In genomic region chr10:75019360-75019759, GRCh38 we compare ENCODE assay signal across 9 cellular contexts.
A peak's percentile ranks its signal among the peaks of the same experiment; 100 is the strongest.
DNase-seq lines count a peak whose midpoint lies in the region; ATAC-seq and TF ChIP-seq lines count a peak whose summit lies in the region.
"Had no signal": no experiment of that assay in that cellular context is flagged by ENCODE, and none has a peak within 500 bp of the region (broad histone marks: within the 10 kb centered on the region; RNA-seq: fewer than 3 reads in every experiment).

No MANE protein-coding gene starts in this region.

- DNase-seq in DMS153 (lab: John Stamatoyannopoulos, UW) (peak; percentile 11), IMR-90 (peak; percentile 41), SK-N-SH (no peak), glomerular visceral epithelial cell (ENCODE audit: extremely low spot score) (peak; percentile 25), ureter (ENCODE audit: low spot score) (no peak), stomach (no peak), omental fat pad (ENCODE audit: low spot score) (no peak)
- no peak for DNase-seq in activated CD8-positive, alpha-beta memory T cell treated with anti-CD3 and anti-CD28 coated beads, Interleukin-2, amount 50 U/mL, for 4 hours

- H3K14ac ChIP-seq in IMR-90 (replicated peaks; ENCODE audit: low read depth, low read length) = no peak overlapping the region

- no peaks in the 10 kb centered on the region for H3F3A ChIP-seq in SK-N-SH (replicated peaks; ENCODE audit: insufficient read depth)

- CTCF ChIA-PET in IMR-90 (lab: Yijun Ruan, JAX) (interaction anchor here (0.6 to 1.3 kb wide), 3 partner anchors 10 to 395 kb away, joined by 3 read pairs; no protein-coding TSS in a partner anchor), SK-N-SH (lab: Yijun Ruan, JAX) (interaction anchor here (0.8 to 4.2 kb wide), 12 partner anchors 13 to 776 kb away, joined by 3 to 32 read pairs (median 4); partner anchors contain the start of gene KAT6B)

- H3K4me3 ChIP-seq in IMR-90 (ENCODE audit: insufficient read depth, low read depth, low read length) (no peak overlapping the region), SK-N-SH (ENCODE audit: low read depth in 2 of 2, low read length in 1 of 2) (no peak overlapping the region), stomach (no peak overlapping the region)
- H3K4me3 ChIP-seq: SJCRH30 had no signal

- dilution Hi-C loops in IMR-90 (cut with HindIII; ENCODE audit: low sequenced_read_pairs, unreplicated experiment) = no loop called here

- no TSS peak for BruUV-seq in IMR-90 (replicated peaks; lab: Mats Ljungman, UMichigan)

- H3K4me2 ChIP-seq in IMR-90 (ENCODE audit: low read depth, low read length) (no peak overlapping the region), SK-N-SH (no peak overlapping the region)

- no peak overlapping the region for H2BK15ac ChIP-seq in IMR-90 (ENCODE audit: low read depth, low read length)

- no peaks in the 10 kb centered on the region for H4K20me1 ChIP-seq in IMR-90 (ENCODE audit: insufficient read depth, low read length)
- no peaks in the 10 kb centered on the region for H4K20me1 ChIP-seq in SK-N-SH (ENCODE audit: insufficient read depth)

- H3K27me3 ChIP-seq in IMR-90 (ENCODE audit: control insufficient read depth, insufficient read depth, low read length) (no peaks in the 10 kb centered on the region), SK-N-SH (ENCODE audit: insufficient read depth) (no peaks in the 10 kb centered on the region), stomach (no peaks in the 10 kb centered on the region)
- H3K27me3 ChIP-seq: SJCRH30 had no signal

- in situ Hi-C loops in IMR-90 (cut with MboI; ENCODE audit: low sequenced_read_pairs) = no loop called here

- ATAC-seq in IMR-90 (ENCODE audit: low read depth) (no peak), omental fat pad (ENCODE audit: low FRiP score) (no peak)

- no peak overlapping the region for H3K18ac ChIP-seq in IMR-90 (ENCODE audit: low read depth, low read length)

- H3K56ac ChIP-seq in IMR-90 (ENCODE audit: extremely low read depth, insufficient read depth, low read length) = no peak overlapping the region

- H2AK5ac ChIP-seq in IMR-90 (ENCODE audit: low read depth, low read length) = no peak overlapping the region

- no peak overlapping the region for H2AK9ac ChIP-seq in IMR-90 (replicated peaks; ENCODE audit: low read depth, low read length, poor library complexity)

- H3K36me3 ChIP-seq in IMR-90 (ENCODE audit: control insufficient read depth, insufficient read depth, low read length) (peaks cover 27% of the 10 kb centered on the region), SK-N-SH (replicated peaks in 1 of 2; ENCODE audit: control insufficient read depth in 1 of 2, insufficient read depth in 2 of 2, low read length in 1 of 2) (peaks cover 26 to 30% of the 10 kb centered on the region in 2 experiments), stomach (peaks cover 9 to 48% (median 33%) of the 10 kb centered on the region in 4 donors)

- H3K9me2 ChIP-seq in SK-N-SH = no peaks in the 10 kb centered on the region

- TF ChIP-seq RAD21 in IMR-90 (IDR thresholded peaks at IDR 0.05; ENCODE audit: low read length) = peak; percentile 60
- TF ChIP-seq RAD21 in SK-N-SH (IDR thresholded peaks at IDR 0.05; ENCODE audit: low read length) = peak; percentile 86

- H3K9ac ChIP-seq in IMR-90 (ENCODE audit: low read depth, low read length) = no peak overlapping the region
- no peak overlapping the region for H3K9ac ChIP-seq in SK-N-SH

- no CpG with 5 or more reads among the region's 2 CpGs for WGBS in IMR-90 (ENCODE audit: extremely low coverage in 2 of 2, insufficient read length in 1 of 2), 2 experiments
- 61% methylated on average over 2 of the region's 2 CpGs for WGBS in SK-N-SH (ENCODE audit: low lambda C conversion rate)
- 36 to 49% (median 38%) methylated on average over 2 of the region's 2 CpGs for WGBS in stomach, 5 donors

- H3K9me3 ChIP-seq in IMR-90 (ENCODE audit: control insufficient read depth, insufficient read depth, low read length) (no peaks in the 10 kb centered on the region), SK-N-SH (no peaks in the 10 kb centered on the region), stomach (no peaks in the 10 kb centered on the region)
- H3K9me3 ChIP-seq: SJCRH30 had no signal

- H3K79me1 ChIP-seq in IMR-90 (ENCODE audit: low read depth in 1 of 2, low read length in 2 of 2) = peaks cover 8 to 29% of the 10 kb centered on the region in 2 experiments; a peak in 2 of 4 replicates

- no peak overlapping the region for H2BK20ac ChIP-seq in IMR-90 (ENCODE audit: low read depth, low read length)

- H2BK5ac ChIP-seq in IMR-90 (ENCODE audit: low read depth, low read length, poor library complexity, severe bottlenecking) = no peak overlapping the region

- no peak overlapping the region for H3K4ac ChIP-seq in IMR-90 (ENCODE audit: low read depth, low read length)

- no peak overlapping the region for H2BK120ac ChIP-seq in IMR-90 (ENCODE audit: low read depth, low read length)

- H3K23ac ChIP-seq in IMR-90 (ENCODE audit: low read depth, low read length) = no peak overlapping the region

- no peak overlapping the region for H4K8ac ChIP-seq in IMR-90 (ENCODE audit: low read depth in 2 of 2, low read length in 2 of 2)

- no peak overlapping the region for H4K91ac ChIP-seq in IMR-90 (ENCODE audit: insufficient read depth, low read depth, low read length)

- no peak for TF ChIP-seq POLR2A in IMR-90 (IDR thresholded peaks at IDR 0.05; ENCODE audit: low read depth, low read length)
- no peak for TF ChIP-seq POLR2A in stomach (IDR thresholded peaks at IDR 0.05)

- intact Hi-C loops in IMR-90 (cut with micrococcal nuclease) = no loop called here
- intact Hi-C loops in stomach (cut with DNase I; ENCODE audit: low total_unique reads) = no loop called here

- POLR2A ChIA-PET in IMR-90 (lab: Charles Lee; ENCODE audit: unreplicated experiment) = interaction anchor here (0.7 kb wide), 1 partner anchor 1991 kb away, joined by 7 read pairs; no protein-coding TSS in a partner anchor
- POLR2A ChIA-PET in SK-N-SH (lab: Yijun Ruan, JAX) = no interaction called here

- TF ChIP-seq EP300 in SK-N-SH (IDR thresholded peaks at IDR 0.05; ENCODE audit: borderline replicate concordance in 1 of 2, low read depth in 1 of 2, low read length in 1 of 2) = no peak
- TF ChIP-seq EP300 in stomach (IDR thresholded peaks at IDR 0.05) = no peak

- H2AFZ ChIP-seq in IMR-90 (replicated peaks; ENCODE audit: low read length, poor library complexity) (no peak overlapping the region), SK-N-SH (ENCODE audit: low read depth) (no peak overlapping the region)

- TF ChIP-seq CTCF in IMR-90 (conservative IDR thresholded peaks at IDR 0.05; ENCODE audit: low read depth, low read length) = peak; percentile 51
- TF ChIP-seq CTCF in SK-N-SH (IDR thresholded peaks at IDR 0.05) = peak; percentile 57
- peak in 1 of 7 experiments; percentile 5 for TF ChIP-seq CTCF in stomach (IDR thresholded peaks at IDR 0.05)
- no peak for TF ChIP-seq CTCF in omental fat pad (IDR thresholded peaks at IDR 0.05)

- peaks cover 4% of the 10 kb centered on the region; the same call in 1 of the 2 replicates for H3K9me1 ChIP-seq in IMR-90 (ENCODE audit: insufficient read depth, low read length)

- H3K27ac ChIP-seq in IMR-90 (ENCODE audit: insufficient read depth, low read length) (no peak overlapping the region), SK-N-SH (ENCODE audit: low read depth in 2 of 2, low read length in 1 of 2) (no peak overlapping the region), stomach (no peak overlapping the region)

- peaks cover 7% of the 10 kb centered on the region for H3K4me1 ChIP-seq in IMR-90 (ENCODE audit: control insufficient read depth, insufficient read depth, low read length)
- peaks cover 0 to 18% of the 10 kb centered on the region in 2 experiments; a peak in 2 of 4 replicates for H3K4me1 ChIP-seq in SK-N-SH (ENCODE audit: control insufficient read depth in 1 of 2, insufficient read depth in 2 of 2, low read depth in 1 of 2, low read length in 1 of 2)
- H3K4me1 ChIP-seq in stomach = peaks cover 15 to 76% (median 51%) of the 10 kb centered on the region in 4 donors

- no peaks in the 10 kb centered on the region for H3K79me2 ChIP-seq in SK-N-SH (ENCODE audit: insufficient read depth)

- H4K5ac ChIP-seq in IMR-90 (ENCODE audit: low read depth, low read length) = no peak overlapping the region

TF ChIP-seq in IMR-90, 13 proteins besides CTCF, POLR2A, EP300 and RAD21:
- TF ChIP-seq SMC3 (IDR thresholded peaks at IDR 0.05; ENCODE audit: low read depth, low read length) = peak; percentile 51
- no peak for TF ChIP-seq CHD1 (IDR thresholded peaks at IDR 0.05; ENCODE audit: low read depth, low read length)

TF ChIP-seq in SK-N-SH, 30 proteins besides CTCF, POLR2A, EP300 and RAD21:
- TF ChIP-seq SMC3 (IDR thresholded peaks at IDR 0.05; ENCODE audit: low read depth, low read length) = peak; percentile 62
- no peak for TF ChIP-seq CHD2 (IDR thresholded peaks at IDR 0.05; ENCODE audit: low read length, partially characterized antibody)
- TF ChIP-seq YY1 (IDR thresholded peaks at IDR 0.05; ENCODE audit: low read depth) = 0 out of 2 replicates have a peak, but pooled peaks have one; percentile 50

Comparison
In these comparisons a context has a peak if more than half of its experiments do, and no peak if none do; other contexts are left out.
1. DNase-seq: peak in DMS153 (single experiment), IMR-90 (single experiment) and glomerular visceral epithelial cell (single experiment); none in SK-N-SH (single experiment), ureter (single experiment), activated CD8-positive, alpha-beta memory T cell treated with anti-CD3 and anti-CD28 coated beads, Interleukin-2, amount 50 U/mL, for 4 hours (single experiment), stomach (single experiment) and omental fat pad (single experiment).
2. CTCF ChIP-seq: peak in IMR-90 (single experiment) and SK-N-SH (single experiment); none in omental fat pad (0 of 3).